In the genomic region with DNA sequence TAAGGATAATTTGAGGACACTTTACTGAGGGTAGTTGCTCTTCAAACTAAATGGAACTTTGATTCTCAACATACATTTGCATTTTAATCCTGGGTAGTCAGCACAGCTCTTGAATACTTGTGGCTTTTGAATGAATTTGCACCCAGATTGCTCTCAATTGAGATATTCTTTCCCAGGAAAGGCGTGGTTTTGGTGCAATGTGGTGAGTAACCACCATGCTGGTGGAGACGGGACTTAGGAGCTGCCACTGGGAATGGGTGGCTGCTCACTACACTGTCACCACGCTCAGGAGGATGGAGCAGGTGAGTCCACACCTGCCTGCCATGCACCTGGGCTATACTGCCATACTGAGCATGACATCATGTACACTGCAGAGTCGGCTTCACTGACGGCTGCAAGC, we compare ENCODE assay signal across 1 cellular context.
TF ChIP-seq lines count a peak whose summit lies in the region.

No MANE protein-coding gene starts in this region.

TF ChIP-seq in H1, 55 proteins besides CTCF, POLR2A, EP300 and RAD21:
- TF ChIP-seq, protein P1, sequence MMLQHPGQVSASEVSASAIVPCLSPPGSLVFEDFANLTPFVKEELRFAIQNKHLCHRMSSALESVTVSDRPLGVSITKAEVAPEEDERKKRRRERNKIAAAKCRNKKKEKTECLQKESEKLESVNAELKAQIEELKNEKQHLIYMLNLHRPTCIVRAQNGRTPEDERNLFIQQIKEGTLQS (IDR thresholded peaks at IDR 0.05; ENCODE audit: insufficient read depth, low read depth, low read length) = no peak
- TF ChIP-seq CTBP2 (IDR thresholded peaks at IDR 0.05; ENCODE audit: borderline replicate concordance, insufficient read depth, insufficient read length, low read length) (no peak), SUZ12 (IDR thresholded peaks at IDR 0.05; ENCODE audit: low read length) (no peak), RXRA (IDR thresholded peaks at IDR 0.05; ENCODE audit: insufficient read depth, low read depth, low read length) (no peak), SRF (IDR thresholded peaks at IDR 0.05; ENCODE audit: low read depth, low read length) (no peak), SP1 (IDR thresholded peaks at IDR 0.05; ENCODE audit: low read depth, low read length) (no peak), PHF8 (conservative IDR thresholded peaks at IDR 0.05; ENCODE audit: low read depth, low read length) (no peak), BRCA1 (IDR thresholded peaks at IDR 0.05; ENCODE audit: low read depth, low read length) (no peak), KDM4A (IDR thresholded peaks at IDR 0.05; ENCODE audit: low read depth, low read length, severe bottlenecking) (no peak), JUN (IDR thresholded peaks at IDR 0.05; ENCODE audit: low read depth, low read length) (no peak), NANOG (IDR thresholded peaks at IDR 0.05; ENCODE audit: insufficient read depth, low read depth, low read length, poor library complexity, severe bottlenecking) (no peak), GABPA (IDR thresholded peaks at IDR 0.05; ENCODE audit: borderline replicate concordance, insufficient read depth, low read length) (no peak), CEBPB (IDR thresholded peaks at IDR 0.05; ENCODE audit: low read depth, low read length) (no peak), SIRT6 (IDR thresholded peaks at IDR 0.05; ENCODE audit: low read length) (no peak)
- TF ChIP-seq, protein P2, sequence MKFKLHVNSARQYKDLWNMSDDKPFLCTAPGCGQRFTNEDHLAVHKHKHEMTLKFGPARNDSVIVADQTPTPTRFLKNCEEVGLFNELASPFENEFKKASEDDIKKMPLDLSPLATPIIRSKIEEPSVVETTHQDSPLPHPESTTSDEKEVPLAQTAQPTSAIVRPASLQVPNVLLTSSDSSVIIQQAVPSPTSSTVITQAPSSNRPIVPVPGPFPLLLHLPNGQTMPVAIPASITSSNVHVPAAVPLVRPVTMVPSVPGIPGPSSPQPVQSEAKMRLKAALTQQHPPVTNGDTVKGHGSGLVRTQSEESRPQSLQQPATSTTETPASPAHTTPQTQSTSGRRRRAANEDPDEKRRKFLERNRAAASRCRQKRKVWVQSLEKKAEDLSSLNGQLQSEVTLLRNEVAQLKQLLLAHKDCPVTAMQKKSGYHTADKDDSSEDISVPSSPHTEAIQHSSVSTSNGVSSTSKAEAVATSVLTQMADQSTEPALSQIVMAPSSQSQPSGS (IDR thresholded peaks at IDR 0.05; ENCODE audit: low read length) = no peak
- TF ChIP-seq, protein P3, sequence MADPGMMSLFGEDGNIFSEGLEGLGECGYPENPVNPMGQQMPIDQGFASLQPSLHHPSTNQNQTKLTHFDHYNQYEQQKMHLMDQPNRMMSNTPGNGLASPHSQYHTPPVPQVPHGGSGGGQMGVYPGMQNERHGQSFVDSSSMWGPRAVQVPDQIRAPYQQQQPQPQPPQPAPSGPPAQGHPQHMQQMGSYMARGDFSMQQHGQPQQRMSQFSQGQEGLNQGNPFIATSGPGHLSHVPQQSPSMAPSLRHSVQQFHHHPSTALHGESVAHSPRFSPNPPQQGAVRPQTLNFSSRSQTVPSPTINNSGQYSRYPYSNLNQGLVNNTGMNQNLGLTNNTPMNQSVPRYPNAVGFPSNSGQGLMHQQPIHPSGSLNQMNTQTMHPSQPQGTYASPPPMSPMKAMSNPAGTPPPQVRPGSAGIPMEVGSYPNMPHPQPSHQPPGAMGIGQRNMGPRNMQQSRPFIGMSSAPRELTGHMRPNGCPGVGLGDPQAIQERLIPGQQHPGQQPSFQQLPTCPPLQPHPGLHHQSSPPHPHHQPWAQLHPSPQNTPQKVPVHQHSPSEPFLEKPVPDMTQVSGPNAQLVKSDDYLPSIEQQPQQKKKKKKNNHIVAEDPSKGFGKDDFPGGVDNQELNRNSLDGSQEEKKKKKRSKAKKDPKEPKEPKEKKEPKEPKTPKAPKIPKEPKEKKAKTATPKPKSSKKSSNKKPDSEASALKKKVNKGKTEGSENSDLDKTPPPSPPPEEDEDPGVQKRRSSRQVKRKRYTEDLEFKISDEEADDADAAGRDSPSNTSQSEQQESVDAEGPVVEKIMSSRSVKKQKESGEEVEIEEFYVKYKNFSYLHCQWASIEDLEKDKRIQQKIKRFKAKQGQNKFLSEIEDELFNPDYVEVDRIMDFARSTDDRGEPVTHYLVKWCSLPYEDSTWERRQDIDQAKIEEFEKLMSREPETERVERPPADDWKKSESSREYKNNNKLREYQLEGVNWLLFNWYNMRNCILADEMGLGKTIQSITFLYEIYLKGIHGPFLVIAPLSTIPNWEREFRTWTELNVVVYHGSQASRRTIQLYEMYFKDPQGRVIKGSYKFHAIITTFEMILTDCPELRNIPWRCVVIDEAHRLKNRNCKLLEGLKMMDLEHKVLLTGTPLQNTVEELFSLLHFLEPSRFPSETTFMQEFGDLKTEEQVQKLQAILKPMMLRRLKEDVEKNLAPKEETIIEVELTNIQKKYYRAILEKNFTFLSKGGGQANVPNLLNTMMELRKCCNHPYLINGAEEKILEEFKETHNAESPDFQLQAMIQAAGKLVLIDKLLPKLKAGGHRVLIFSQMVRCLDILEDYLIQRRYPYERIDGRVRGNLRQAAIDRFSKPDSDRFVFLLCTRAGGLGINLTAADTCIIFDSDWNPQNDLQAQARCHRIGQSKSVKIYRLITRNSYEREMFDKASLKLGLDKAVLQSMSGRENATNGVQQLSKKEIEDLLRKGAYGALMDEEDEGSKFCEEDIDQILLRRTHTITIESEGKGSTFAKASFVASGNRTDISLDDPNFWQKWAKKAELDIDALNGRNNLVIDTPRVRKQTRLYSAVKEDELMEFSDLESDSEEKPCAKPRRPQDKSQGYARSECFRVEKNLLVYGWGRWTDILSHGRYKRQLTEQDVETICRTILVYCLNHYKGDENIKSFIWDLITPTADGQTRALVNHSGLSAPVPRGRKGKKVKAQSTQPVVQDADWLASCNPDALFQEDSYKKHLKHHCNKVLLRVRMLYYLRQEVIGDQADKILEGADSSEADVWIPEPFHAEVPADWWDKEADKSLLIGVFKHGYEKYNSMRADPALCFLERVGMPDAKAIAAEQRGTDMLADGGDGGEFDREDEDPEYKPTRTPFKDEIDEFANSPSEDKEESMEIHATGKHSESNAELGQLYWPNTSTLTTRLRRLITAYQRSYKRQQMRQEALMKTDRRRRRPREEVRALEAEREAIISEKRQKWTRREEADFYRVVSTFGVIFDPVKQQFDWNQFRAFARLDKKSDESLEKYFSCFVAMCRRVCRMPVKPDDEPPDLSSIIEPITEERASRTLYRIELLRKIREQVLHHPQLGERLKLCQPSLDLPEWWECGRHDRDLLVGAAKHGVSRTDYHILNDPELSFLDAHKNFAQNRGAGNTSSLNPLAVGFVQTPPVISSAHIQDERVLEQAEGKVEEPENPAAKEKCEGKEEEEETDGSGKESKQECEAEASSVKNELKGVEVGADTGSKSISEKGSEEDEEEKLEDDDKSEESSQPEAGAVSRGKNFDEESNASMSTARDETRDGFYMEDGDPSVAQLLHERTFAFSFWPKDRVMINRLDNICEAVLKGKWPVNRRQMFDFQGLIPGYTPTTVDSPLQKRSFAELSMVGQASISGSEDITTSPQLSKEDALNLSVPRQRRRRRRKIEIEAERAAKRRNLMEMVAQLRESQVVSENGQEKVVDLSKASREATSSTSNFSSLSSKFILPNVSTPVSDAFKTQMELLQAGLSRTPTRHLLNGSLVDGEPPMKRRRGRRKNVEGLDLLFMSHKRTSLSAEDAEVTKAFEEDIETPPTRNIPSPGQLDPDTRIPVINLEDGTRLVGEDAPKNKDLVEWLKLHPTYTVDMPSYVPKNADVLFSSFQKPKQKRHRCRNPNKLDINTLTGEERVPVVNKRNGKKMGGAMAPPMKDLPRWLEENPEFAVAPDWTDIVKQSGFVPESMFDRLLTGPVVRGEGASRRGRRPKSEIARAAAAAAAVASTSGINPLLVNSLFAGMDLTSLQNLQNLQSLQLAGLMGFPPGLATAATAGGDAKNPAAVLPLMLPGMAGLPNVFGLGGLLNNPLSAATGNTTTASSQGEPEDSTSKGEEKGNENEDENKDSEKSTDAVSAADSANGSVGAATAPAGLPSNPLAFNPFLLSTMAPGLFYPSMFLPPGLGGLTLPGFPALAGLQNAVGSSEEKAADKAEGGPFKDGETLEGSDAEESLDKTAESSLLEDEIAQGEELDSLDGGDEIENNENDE (IDR thresholded peaks at IDR 0.05; ENCODE audit: insufficient replicate concordance, low read length) = no peak
